In the genomic region with DNA sequence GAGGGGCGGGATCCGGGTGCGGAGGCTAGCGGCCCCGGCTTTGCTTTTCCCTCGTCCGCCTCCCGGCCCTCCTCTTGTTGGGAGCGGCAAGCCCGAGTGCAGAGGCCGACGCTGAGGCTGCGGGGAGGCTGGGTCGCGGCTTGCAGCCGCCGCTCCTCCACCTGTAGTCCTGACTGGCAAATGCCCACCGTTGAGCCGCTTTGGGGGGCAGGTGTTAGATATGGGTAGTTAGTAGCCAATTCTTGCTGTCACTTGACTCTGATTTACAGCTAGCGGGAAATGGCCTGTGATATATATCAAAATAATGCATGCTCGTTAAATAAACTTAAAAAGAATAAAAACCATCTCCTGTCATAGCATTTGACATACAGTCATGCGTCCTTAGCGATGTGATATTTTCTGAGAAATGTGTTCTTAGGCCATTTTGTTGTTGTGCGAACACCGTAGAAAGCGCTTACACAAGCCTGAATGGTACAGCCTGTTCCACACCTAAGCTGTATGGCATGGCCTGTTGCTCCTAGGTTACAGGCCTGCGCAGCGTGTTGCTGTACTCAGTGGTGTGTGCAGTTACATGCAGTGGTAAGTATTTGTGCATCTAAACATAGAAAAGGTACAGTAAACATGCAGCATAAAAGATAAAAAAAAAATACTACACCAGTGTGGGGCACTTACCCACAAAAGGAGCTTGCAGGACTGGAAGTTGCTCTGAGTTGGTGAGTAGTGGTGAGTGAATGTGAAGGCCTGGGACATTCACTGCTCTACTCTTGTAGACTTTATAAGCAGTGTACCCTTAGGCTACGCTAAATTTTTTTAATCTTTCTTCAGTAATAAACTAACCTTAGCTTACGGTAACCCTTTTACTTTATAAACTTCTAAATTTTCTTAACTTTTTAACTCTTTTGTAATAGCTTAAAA, we compare ENCODE assay signal across 1 cellular context.
TF ChIP-seq lines count a peak whose summit lies in the region.

No MANE protein-coding gene starts in this region.

TF ChIP-seq in K562, 482 proteins besides CTCF, POLR2A, EP300 and RAD21 (continued from another document and continues in another):
- TF ChIP-seq, protein P1, sequence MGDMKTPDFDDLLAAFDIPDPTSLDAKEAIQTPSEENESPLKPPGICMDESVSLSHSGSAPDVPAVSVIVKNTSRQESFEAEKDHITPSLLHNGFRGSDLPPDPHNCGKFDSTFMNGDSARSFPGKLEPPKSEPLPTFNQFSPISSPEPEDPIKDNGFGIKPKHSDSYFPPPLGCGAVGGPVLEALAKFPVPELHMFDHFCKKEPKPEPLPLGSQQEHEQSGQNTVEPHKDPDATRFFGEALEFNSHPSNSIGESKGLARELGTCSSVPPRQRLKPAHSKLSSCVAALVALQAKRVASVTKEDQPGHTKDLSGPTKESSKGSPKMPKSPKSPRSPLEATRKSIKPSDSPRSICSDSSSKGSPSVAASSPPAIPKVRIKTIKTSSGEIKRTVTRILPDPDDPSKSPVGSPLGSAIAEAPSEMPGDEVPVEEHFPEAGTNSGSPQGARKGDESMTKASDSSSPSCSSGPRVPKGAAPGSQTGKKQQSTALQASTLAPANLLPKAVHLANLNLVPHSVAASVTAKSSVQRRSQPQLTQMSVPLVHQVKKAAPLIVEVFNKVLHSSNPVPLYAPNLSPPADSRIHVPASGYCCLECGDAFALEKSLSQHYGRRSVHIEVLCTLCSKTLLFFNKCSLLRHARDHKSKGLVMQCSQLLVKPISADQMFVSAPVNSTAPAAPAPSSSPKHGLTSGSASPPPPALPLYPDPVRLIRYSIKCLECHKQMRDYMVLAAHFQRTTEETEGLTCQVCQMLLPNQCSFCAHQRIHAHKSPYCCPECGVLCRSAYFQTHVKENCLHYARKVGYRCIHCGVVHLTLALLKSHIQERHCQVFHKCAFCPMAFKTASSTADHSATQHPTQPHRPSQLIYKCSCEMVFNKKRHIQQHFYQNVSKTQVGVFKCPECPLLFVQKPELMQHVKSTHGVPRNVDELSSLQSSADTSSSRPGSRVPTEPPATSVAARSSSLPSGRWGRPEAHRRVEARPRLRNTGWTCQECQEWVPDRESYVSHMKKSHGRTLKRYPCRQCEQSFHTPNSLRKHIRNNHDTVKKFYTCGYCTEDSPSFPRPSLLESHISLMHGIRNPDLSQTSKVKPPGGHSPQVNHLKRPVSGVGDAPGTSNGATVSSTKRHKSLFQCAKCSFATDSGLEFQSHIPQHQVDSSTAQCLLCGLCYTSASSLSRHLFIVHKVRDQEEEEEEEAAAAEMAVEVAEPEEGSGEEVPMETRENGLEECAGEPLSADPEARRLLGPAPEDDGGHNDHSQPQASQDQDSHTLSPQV (IDR thresholded peaks at IDR 0.05) = no peak
- TF ChIP-seq, protein P2, sequence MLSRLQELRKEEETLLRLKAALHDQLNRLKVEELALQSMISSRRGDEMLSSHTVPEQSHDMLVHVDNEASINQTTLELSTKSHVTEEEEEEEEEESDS (CRISPR knock-in tag; IDR thresholded peaks at IDR 0.05) = no peak
- TF ChIP-seq, protein P3, sequence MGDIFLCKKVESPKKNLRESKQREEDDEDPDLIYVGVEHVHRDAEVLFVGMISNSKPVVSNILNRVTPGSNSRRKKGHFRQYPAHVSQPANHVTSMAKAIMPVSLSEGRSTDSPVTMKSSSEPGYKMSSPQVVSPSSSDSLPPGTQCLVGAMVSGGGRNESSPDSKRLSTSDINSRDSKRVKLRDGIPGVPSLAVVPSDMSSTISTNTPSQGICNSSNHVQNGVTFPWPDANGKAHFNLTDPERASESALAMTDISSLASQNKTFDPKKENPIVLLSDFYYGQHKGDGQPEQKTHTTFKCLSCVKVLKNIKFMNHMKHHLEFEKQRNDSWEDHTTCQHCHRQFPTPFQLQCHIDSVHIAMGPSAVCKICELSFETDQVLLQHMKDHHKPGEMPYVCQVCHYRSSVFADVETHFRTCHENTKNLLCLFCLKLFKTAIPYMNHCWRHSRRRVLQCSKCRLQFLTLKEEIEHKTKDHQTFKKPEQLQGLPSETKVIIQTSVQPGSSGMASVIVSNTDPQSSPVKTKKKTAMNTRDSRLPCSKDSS (IDR thresholded peaks at IDR 0.05; ENCODE audit: low read depth, partially characterized antibody) = no peak
- no peak for TF ChIP-seq CXXC5 (CRISPR knock-in tag; IDR thresholded peaks at IDR 0.05)
- TF ChIP-seq FIP1L1 (IDR thresholded peaks at IDR 0.05; ENCODE audit: low read depth, low read length, poor library complexity, severe bottlenecking) = peak; percentile 29
- peak in 1 of 2 experiments; percentile 6; a peak in 1 of 4 replicates for TF ChIP-seq SIN3A (IDR thresholded peaks at IDR 0.05; ENCODE audit: borderline replicate concordance in 2 of 2, control insufficient read depth in 1 of 2, low read depth in 2 of 2, low read length in 2 of 2)
- TF ChIP-seq BCOR (IDR thresholded peaks at IDR 0.05) = peak; percentile 7; the same call in 1 of the 2 replicates
- TF ChIP-seq HSF4 (CRISPR knock-in tag; IDR thresholded peaks at IDR 0.05; ENCODE audit: borderline replicate concordance) = no peak
- TF ChIP-seq SIX5 (IDR thresholded peaks at IDR 0.05; ENCODE audit: borderline replicate concordance in 1 of 2, insufficient read depth in 1 of 2, low read depth in 1 of 2, low read length in 2 of 2) = no peak
- no peak for TF ChIP-seq MAFF (IDR thresholded peaks at IDR 0.05; ENCODE audit: low read length)
- no peak for TF ChIP-seq KDM4B (IDR thresholded peaks at IDR 0.05; ENCODE audit: borderline replicate concordance in 2 of 2, low read depth in 1 of 2)
- no peak; the same call in 1 of the 2 replicates for TF ChIP-seq BHLHE40 (IDR thresholded peaks at IDR 0.05; ENCODE audit: low read length)
- TF ChIP-seq, protein P4, sequence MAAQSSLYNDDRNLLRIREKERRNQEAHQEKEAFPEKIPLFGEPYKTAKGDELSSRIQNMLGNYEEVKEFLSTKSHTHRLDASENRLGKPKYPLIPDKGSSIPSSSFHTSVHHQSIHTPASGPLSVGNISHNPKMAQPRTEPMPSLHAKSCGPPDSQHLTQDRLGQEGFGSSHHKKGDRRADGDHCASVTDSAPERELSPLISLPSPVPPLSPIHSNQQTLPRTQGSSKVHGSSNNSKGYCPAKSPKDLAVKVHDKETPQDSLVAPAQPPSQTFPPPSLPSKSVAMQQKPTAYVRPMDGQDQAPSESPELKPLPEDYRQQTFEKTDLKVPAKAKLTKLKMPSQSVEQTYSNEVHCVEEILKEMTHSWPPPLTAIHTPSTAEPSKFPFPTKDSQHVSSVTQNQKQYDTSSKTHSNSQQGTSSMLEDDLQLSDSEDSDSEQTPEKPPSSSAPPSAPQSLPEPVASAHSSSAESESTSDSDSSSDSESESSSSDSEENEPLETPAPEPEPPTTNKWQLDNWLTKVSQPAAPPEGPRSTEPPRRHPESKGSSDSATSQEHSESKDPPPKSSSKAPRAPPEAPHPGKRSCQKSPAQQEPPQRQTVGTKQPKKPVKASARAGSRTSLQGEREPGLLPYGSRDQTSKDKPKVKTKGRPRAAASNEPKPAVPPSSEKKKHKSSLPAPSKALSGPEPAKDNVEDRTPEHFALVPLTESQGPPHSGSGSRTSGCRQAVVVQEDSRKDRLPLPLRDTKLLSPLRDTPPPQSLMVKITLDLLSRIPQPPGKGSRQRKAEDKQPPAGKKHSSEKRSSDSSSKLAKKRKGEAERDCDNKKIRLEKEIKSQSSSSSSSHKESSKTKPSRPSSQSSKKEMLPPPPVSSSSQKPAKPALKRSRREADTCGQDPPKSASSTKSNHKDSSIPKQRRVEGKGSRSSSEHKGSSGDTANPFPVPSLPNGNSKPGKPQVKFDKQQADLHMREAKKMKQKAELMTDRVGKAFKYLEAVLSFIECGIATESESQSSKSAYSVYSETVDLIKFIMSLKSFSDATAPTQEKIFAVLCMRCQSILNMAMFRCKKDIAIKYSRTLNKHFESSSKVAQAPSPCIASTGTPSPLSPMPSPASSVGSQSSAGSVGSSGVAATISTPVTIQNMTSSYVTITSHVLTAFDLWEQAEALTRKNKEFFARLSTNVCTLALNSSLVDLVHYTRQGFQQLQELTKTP (IDR thresholded peaks at IDR 0.05; ENCODE audit: low read depth in 1 of 2, partially characterized antibody in 2 of 2) = no peak
- TF ChIP-seq ZNF133 (CRISPR knock-in tag; IDR thresholded peaks at IDR 0.05) = no peak
- TF ChIP-seq SAP30 (IDR thresholded peaks at IDR 0.05; ENCODE audit: borderline replicate concordance, insufficient read depth, low read depth, low read length, poor library complexity, severe bottlenecking) = peak; percentile 59
- no peak for TF ChIP-seq NCOA2 (IDR thresholded peaks at IDR 0.05; ENCODE audit: partially characterized antibody in 2 of 2)
- no peak for TF ChIP-seq PHF8 (IDR thresholded peaks at IDR 0.05; ENCODE audit: borderline replicate concordance, low read length)
- no peak for TF ChIP-seq ZC3H4 (CRISPR knock-in tag; IDR thresholded peaks at IDR 0.05; ENCODE audit: borderline replicate concordance)
- TF ChIP-seq, protein P5, sequence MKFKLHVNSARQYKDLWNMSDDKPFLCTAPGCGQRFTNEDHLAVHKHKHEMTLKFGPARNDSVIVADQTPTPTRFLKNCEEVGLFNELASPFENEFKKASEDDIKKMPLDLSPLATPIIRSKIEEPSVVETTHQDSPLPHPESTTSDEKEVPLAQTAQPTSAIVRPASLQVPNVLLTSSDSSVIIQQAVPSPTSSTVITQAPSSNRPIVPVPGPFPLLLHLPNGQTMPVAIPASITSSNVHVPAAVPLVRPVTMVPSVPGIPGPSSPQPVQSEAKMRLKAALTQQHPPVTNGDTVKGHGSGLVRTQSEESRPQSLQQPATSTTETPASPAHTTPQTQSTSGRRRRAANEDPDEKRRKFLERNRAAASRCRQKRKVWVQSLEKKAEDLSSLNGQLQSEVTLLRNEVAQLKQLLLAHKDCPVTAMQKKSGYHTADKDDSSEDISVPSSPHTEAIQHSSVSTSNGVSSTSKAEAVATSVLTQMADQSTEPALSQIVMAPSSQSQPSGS (CRISPR knock-in tag; IDR thresholded peaks at IDR 0.05) = no peak
- TF ChIP-seq, protein P6, sequence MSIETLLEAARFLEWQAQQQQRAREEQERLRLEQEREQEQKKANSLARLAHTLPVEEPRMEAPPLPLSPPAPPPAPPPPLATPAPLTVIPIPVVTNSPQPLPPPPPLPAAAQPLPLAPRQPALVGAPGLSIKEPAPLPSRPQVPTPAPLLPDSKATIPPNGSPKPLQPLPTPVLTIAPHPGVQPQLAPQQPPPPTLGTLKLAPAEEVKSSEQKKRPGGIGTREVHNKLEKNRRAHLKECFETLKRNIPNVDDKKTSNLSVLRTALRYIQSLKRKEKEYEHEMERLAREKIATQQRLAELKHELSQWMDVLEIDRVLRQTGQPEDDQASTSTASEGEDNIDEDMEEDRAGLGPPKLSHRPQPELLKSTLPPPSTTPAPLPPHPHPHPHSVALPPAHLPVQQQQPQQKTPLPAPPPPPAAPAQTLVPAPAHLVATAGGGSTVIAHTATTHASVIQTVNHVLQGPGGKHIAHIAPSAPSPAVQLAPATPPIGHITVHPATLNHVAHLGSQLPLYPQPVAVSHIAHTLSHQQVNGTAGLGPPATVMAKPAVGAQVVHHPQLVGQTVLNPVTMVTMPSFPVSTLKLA (conservative IDR thresholded peaks at IDR 0.05) = peak; percentile 37 to 41
- TF ChIP-seq ZNF445 (CRISPR knock-in tag; IDR thresholded peaks at IDR 0.05; ENCODE audit: low read depth) = no peak
- TF ChIP-seq, protein P7, sequence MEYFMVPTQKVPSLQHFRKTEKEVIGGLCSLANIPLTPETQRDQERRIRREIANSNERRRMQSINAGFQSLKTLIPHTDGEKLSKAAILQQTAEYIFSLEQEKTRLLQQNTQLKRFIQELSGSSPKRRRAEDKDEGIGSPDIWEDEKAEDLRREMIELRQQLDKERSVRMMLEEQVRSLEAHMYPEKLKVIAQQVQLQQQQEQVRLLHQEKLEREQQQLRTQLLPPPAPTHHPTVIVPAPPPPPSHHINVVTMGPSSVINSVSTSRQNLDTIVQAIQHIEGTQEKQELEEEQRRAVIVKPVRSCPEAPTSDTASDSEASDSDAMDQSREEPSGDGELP (CRISPR knock-in tag; IDR thresholded peaks at IDR 0.05; ENCODE audit: borderline replicate concordance) = 0 out of 2 replicates have a peak, but pooled peaks have one; percentile 5
- TF ChIP-seq, protein P8, sequence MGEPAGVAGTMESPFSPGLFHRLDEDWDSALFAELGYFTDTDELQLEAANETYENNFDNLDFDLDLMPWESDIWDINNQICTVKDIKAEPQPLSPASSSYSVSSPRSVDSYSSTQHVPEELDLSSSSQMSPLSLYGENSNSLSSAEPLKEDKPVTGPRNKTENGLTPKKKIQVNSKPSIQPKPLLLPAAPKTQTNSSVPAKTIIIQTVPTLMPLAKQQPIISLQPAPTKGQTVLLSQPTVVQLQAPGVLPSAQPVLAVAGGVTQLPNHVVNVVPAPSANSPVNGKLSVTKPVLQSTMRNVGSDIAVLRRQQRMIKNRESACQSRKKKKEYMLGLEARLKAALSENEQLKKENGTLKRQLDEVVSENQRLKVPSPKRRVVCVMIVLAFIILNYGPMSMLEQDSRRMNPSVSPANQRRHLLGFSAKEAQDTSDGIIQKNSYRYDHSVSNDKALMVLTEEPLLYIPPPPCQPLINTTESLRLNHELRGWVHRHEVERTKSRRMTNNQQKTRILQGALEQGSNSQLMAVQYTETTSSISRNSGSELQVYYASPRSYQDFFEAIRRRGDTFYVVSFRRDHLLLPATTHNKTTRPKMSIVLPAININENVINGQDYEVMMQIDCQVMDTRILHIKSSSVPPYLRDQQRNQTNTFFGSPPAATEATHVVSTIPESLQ (CRISPR knock-in tag; IDR thresholded peaks at IDR 0.05) = 0 out of 2 replicates have a peak, but pooled peaks have one; percentile 29
- no peak for TF ChIP-seq SAFB2 (IDR thresholded peaks at IDR 0.05; ENCODE audit: borderline replicate concordance, low read depth, low read length, severe bottlenecking)
- TF ChIP-seq, protein P9, sequence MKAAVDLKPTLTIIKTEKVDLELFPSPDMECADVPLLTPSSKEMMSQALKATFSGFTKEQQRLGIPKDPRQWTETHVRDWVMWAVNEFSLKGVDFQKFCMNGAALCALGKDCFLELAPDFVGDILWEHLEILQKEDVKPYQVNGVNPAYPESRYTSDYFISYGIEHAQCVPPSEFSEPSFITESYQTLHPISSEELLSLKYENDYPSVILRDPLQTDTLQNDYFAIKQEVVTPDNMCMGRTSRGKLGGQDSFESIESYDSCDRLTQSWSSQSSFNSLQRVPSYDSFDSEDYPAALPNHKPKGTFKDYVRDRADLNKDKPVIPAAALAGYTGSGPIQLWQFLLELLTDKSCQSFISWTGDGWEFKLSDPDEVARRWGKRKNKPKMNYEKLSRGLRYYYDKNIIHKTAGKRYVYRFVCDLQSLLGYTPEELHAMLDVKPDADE (conservative IDR thresholded peaks at IDR 0.05; ENCODE audit: control insufficient read depth, low read depth, low read length) = no peak
- TF ChIP-seq MCM5 (IDR thresholded peaks at IDR 0.05; ENCODE audit: low read depth) = no peak
- TF ChIP-seq, protein P10, sequence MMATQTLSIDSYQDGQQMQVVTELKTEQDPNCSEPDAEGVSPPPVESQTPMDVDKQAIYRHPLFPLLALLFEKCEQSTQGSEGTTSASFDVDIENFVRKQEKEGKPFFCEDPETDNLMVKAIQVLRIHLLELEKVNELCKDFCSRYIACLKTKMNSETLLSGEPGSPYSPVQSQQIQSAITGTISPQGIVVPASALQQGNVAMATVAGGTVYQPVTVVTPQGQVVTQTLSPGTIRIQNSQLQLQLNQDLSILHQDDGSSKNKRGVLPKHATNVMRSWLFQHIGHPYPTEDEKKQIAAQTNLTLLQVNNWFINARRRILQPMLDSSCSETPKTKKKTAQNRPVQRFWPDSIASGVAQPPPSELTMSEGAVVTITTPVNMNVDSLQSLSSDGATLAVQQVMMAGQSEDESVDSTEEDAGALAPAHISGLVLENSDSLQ (IDR thresholded peaks at IDR 0.05) = peak; percentile 94
- TF ChIP-seq, protein P11, sequence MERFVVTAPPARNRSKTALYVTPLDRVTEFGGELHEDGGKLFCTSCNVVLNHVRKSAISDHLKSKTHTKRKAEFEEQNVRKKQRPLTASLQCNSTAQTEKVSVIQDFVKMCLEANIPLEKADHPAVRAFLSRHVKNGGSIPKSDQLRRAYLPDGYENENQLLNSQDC (CRISPR knock-in tag; IDR thresholded peaks at IDR 0.05) = no peak
